ENCODE assay signal across 19 cellular contexts in the genomic region with DNA sequence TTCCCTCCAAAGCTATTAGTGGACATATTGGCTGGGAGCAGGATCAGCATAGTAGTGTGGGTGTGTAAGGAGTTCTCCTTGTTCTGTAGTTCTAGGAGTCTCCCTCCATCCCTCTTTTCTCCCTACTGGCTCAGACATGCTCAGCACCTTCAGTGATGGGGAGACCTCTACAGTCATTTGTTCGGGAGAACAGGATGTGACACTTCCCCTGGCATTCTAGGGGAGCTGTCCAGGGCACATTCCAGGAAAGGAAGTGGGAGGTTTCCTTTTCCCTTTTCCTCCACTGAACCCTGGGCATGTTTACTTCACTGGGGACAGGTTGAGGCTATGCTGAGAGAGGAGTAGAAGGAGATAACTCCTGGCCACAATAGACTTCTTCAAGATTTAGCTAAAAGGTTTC.
A peak's percentile ranks its signal among the peaks of the same experiment; 100 is the strongest.
DNase-seq lines count a peak whose midpoint lies in the region; ATAC-seq and TF ChIP-seq lines count a peak whose summit lies in the region.
"Had no signal": no experiment of that assay in that cellular context is flagged by ENCODE, and none has a peak within 500 bp of the region (broad histone marks: within the 10 kb centered on the region; RNA-seq: fewer than 3 reads in every experiment).

No MANE protein-coding gene starts in this region.

- no peak overlapping the region for H3K27ac ChIP-seq in GM23338 (ENCODE audit: low read depth)
- H3K27ac ChIP-seq: RWPE1, SJSA1 had no signal

- DNase-seq in GM23338 (ENCODE audit: low spot score) (peak; percentile 43), NCI-H226 (peak; percentile 15), endothelial cell (ENCODE audit: low spot score) (peak; percentile 35), osteocyte (ENCODE audit: extremely low spot score, unreplicated experiment) (peak; percentile 38), H4 (ENCODE audit: low spot score) (no peak)
- DNase-seq in stimulated activated naive CD4-positive, alpha-beta T cell (lab: John Stamatoyannopoulos, UW), result no peak
- DNase-seq: CD4-positive, CD25-positive, alpha-beta regulatory T cell; HCEC 1CT; MV-4-11; NCI-H1417; NCI-H1930; NCI-H2171; NCI-H446 treated with DMSO at 0.1 percent for 48 hours; OCI-M1 had no signal

- no peaks in the 10 kb centered on the region for H3K27me3 ChIP-seq in GM23338 (ENCODE audit: insufficient read depth)
- H3K27me3 ChIP-seq: SJSA1 had no signal

- H3K4me3 ChIP-seq in GM23338, result no peak overlapping the region
- H3K4me3 ChIP-seq: K562, SJSA1 had no signal

- no peaks in the 10 kb centered on the region for H3K4me1 Mint-ChIP-seq in GM23338
- peaks cover 39% of the 10 kb centered on the region for H3K4me1 Mint-ChIP-seq in endothelial cell (ENCODE audit: unreplicated experiment)
- no peaks in the 10 kb centered on the region for H3K4me1 Mint-ChIP-seq in osteocyte (ENCODE audit: unreplicated experiment)
- H3K4me1 Mint-ChIP-seq: B cell; CD4-positive, CD25-positive, alpha-beta regulatory T cell had no signal

- no peaks in the 10 kb centered on the region; the same call in 1 of the 2 replicates for H4K20me1 ChIP-seq in GM23338 (replicated peaks; ENCODE audit: insufficient read depth)

- no peaks in the 10 kb centered on the region for H3K4me1 ChIP-seq in GM23338 (ENCODE audit: insufficient read depth)
- H3K4me1 ChIP-seq: SJSA1 had no signal

- no peaks in the 10 kb centered on the region for H3K9me2 ChIP-seq in GM23338 (ENCODE audit: insufficient read depth)

- H3K27me3 Mint-ChIP-seq in GM23338 (ENCODE audit: insufficient read depth, low read depth, poor library complexity) (no peaks in the 10 kb centered on the region), endothelial cell (ENCODE audit: unreplicated experiment) (no peaks in the 10 kb centered on the region), osteocyte (ENCODE audit: unreplicated experiment) (peaks cover 3% of the 10 kb centered on the region)

- no peaks in the 10 kb centered on the region for H3K36me3 ChIP-seq in GM23338 (ENCODE audit: insufficient read depth)
- H3K36me3 ChIP-seq: SJSA1 had no signal

- H3K4me2 ChIP-seq in GM23338, result no peak overlapping the region

- H3K36me3 Mint-ChIP-seq in GM23338 (ENCODE audit: low read depth) (no peaks in the 10 kb centered on the region), endothelial cell (ENCODE audit: low read depth, unreplicated experiment) (no peaks in the 10 kb centered on the region), osteocyte (ENCODE audit: unreplicated experiment) (no peaks in the 10 kb centered on the region)
- H3K36me3 Mint-ChIP-seq: CD4-positive, CD25-positive, alpha-beta regulatory T cell had no signal

- TF ChIP-seq CTCF in GM23338 (conservative IDR thresholded peaks at IDR 0.05; ENCODE audit: low read depth in 2 of 2), result peak in 1 of 2 experiments; percentile 35; a peak in 1 of 4 replicates
- TF ChIP-seq CTCF in endothelial cell (IDR thresholded peaks at IDR 0.05; ENCODE audit: unreplicated experiment), result no peak
- TF ChIP-seq CTCF in osteocyte (IDR thresholded peaks at IDR 0.05), result no peak

- H3K79me2 ChIP-seq in GM23338 (replicated peaks; ENCODE audit: insufficient read depth), result no peaks in the 10 kb centered on the region

- ATAC-seq in GM23338 (peak; percentile 44; the same call in 2 of the 3 replicates), GM18519 (IDR thresholded peaks at IDR 0.05; ENCODE audit: low FRiP score, unreplicated experiment) (no peak)
- ATAC-seq: K562 had no signal

- H2AFZ ChIP-seq in GM23338, result no peak overlapping the region

- H3K27ac Mint-ChIP-seq in GM23338, result no peak overlapping the region
- peak overlapping the region; percentile 79 for H3K27ac Mint-ChIP-seq in endothelial cell (ENCODE audit: unreplicated experiment)
- H3K27ac Mint-ChIP-seq in osteocyte (ENCODE audit: unreplicated experiment), result no peak overlapping the region
- H3K27ac Mint-ChIP-seq: B cell; CD4-positive, CD25-positive, alpha-beta regulatory T cell had no signal

- H3F3A ChIP-seq in GM23338 (replicated peaks; ENCODE audit: low read depth), result no peaks in the 10 kb centered on the region

- H3K4me3 Mint-ChIP-seq in GM23338 (no peak overlapping the region), endothelial cell (ENCODE audit: unreplicated experiment) (no peak overlapping the region), osteocyte (ENCODE audit: unreplicated experiment) (no peak overlapping the region)
- H3K4me3 Mint-ChIP-seq: B cell; CD4-positive, CD25-positive, alpha-beta regulatory T cell had no signal

- H3K9me3 Mint-ChIP-seq in GM23338, result no peaks in the 10 kb centered on the region
- no peaks in the 10 kb centered on the region for H3K9me3 Mint-ChIP-seq in endothelial cell (ENCODE audit: unreplicated experiment)
- peaks cover 4% of the 10 kb centered on the region for H3K9me3 Mint-ChIP-seq in osteocyte (ENCODE audit: unreplicated experiment)

TF ChIP-seq in GM23338, 12 proteins besides CTCF, POLR2A, EP300 and RAD21:
- TF ChIP-seq EZH2 (IDR thresholded peaks at IDR 0.05; ENCODE audit: low read depth, unreplicated experiment), result no peak
- TF ChIP-seq, protein P1, sequence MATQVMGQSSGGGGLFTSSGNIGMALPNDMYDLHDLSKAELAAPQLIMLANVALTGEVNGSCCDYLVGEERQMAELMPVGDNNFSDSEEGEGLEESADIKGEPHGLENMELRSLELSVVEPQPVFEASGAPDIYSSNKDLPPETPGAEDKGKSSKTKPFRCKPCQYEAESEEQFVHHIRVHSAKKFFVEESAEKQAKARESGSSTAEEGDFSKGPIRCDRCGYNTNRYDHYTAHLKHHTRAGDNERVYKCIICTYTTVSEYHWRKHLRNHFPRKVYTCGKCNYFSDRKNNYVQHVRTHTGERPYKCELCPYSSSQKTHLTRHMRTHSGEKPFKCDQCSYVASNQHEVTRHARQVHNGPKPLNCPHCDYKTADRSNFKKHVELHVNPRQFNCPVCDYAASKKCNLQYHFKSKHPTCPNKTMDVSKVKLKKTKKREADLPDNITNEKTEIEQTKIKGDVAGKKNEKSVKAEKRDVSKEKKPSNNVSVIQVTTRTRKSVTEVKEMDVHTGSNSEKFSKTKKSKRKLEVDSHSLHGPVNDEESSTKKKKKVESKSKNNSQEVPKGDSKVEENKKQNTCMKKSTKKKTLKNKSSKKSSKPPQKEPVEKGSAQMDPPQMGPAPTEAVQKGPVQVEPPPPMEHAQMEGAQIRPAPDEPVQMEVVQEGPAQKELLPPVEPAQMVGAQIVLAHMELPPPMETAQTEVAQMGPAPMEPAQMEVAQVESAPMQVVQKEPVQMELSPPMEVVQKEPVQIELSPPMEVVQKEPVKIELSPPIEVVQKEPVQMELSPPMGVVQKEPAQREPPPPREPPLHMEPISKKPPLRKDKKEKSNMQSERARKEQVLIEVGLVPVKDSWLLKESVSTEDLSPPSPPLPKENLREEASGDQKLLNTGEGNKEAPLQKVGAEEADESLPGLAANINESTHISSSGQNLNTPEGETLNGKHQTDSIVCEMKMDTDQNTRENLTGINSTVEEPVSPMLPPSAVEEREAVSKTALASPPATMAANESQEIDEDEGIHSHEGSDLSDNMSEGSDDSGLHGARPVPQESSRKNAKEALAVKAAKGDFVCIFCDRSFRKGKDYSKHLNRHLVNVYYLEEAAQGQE (IDR thresholded peaks at IDR 0.05; ENCODE audit: unreplicated experiment), result peak; percentile 61

Comparison
In these comparisons a context has a peak if more than half of its experiments do, and no peak if none do; other contexts are left out.
1. DNase-seq: peak in GM23338 (single experiment), NCI-H226 (single experiment), endothelial cell (single experiment) and osteocyte (single experiment); none in stimulated activated naive CD4-positive, alpha-beta T cell (0 of 6) and H4 (single experiment).